7 cellular contexts compared by ENCODE assay signal in the genomic region with DNA sequence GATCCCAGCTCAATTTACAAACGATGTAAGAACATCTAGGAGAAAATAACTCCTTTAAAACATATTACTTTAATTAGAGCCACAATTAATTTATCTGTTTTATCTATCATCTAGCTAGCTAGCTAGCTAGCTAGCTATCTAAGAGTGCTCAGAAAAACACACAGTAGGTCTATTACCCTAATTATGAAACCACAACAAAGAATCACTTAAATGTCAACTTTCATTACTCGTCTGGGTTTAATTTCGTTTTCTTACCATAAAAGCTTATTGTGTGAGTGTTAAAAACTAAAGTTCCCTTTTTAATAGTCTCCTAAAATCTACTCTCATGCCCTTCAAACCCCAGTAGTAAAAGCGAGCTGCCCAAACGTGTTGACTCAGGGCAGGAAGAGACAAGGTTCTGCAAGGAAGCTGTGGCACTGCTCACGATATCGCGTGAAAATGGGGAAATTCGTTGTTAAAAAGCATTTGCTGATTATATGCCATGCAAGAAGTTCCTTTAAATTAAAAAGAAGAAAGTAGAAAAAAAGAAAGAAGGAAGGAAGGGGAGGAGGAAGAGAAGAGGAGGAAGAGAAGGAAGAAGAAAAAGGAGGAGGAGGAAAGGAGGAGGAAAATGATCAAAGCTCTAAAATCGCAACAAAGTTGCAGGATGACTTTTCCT. TPM values are rescaled to one million over a fixed set of nuclear protein-coding genes. Genes with fewer than 3 reads are reported as not detected.
DNase-seq lines count a peak whose midpoint lies in the region; ATAC-seq, FAIRE-seq and TF ChIP-seq lines count a peak whose summit lies in the region.

No MANE protein-coding gene starts in this region.

- ATAC-seq in pancreas: peak in 2 of 4 donors; percentile 18 to 44
- no peak for ATAC-seq in HG02763 (IDR thresholded peaks at IDR 0.05; ENCODE audit: unreplicated experiment)

- peaks cover 7% of the 10 kb centered on the region for H3K36me3 Mint-ChIP-seq in activated CD4-positive, alpha-beta memory T cell treated with anti-CD3 and anti-CD28 coated beads, Interleukin-2, amount 10 ng/mL, durations not matched to agents 7 days and 5 days (ENCODE audit: low read depth)

- H3K4me3 Mint-ChIP-seq in activated CD4-positive, alpha-beta memory T cell treated with anti-CD3 and anti-CD28 coated beads, Interleukin-2, amount 10 ng/mL, durations not matched to agents 7 days and 5 days: peak overlapping the region; percentile 91

- TF ChIP-seq POLR2A in GM12892 (IDR thresholded peaks at IDR 0.05; ENCODE audit: low read depth, low read length): no peak

- no peaks in the 10 kb centered on the region for H3K27me3 Mint-ChIP-seq in activated CD4-positive, alpha-beta memory T cell treated with anti-CD3 and anti-CD28 coated beads, Interleukin-2, amount 10 ng/mL, durations not matched to agents 7 days and 5 days

- FAIRE-seq in GM12892 (lab: Jason Lieb, UNC) (peak; percentile 68), pancreas (lab: Jason Lieb, UNC) (peak; percentile 29)

- H3K27ac ChIP-seq in pancreas: peak overlapping the region; percentile 70 to 90 (median 84)

- intact Hi-C loops in pancreas (cut with DNase I): no loop called here

- no peaks in the 10 kb centered on the region for H3K36me3 ChIP-seq in pancreas

- peak overlapping the region; percentile 91 for H3K27ac Mint-ChIP-seq in activated CD4-positive, alpha-beta memory T cell treated with anti-CD3 and anti-CD28 coated beads, Interleukin-2, amount 10 ng/mL, durations not matched to agents 7 days and 5 days

- H3K4me1 ChIP-seq in pancreas: peaks cover 0 to 6% (median 0%) of the 10 kb centered on the region in 3 donors

- DNase-seq in GM12892 (ENCODE audit: insufficient read length) (no peak), NAMALWA (ENCODE audit: low spot score) (peak; percentile 79), fibroblast of villous mesenchyme (ENCODE audit: low read depth) (no peak), pancreas (peak in 1 of 6 donors; percentile 21)
- DNase-seq in activated CD4-positive, alpha-beta memory T cell treated with anti-CD3 and anti-CD28 coated beads, Interleukin-2, amount 10 ng/mL, durations not matched to agents 7 days and 5 days: peak; percentile 30
- DNase-seq in effector CD8-positive, alpha-beta T cell (lab: John Stamatoyannopoulos, UW): no peak

- H3K9me3 ChIP-seq in pancreas: no peaks in the 10 kb centered on the region

- no peaks in the 10 kb centered on the region for H3K9me3 Mint-ChIP-seq in activated CD4-positive, alpha-beta memory T cell treated with anti-CD3 and anti-CD28 coated beads, Interleukin-2, amount 10 ng/mL, durations not matched to agents 7 days and 5 days

- POLR2A ChIA-PET in activated CD4-positive, alpha-beta memory T cell treated with anti-CD3 and anti-CD28 coated beads, Interleukin-2, amount 10 ng/mL, durations not matched to agents 7 days and 5 days (lab: Charles Lee): interaction anchor here (1.1 to 2.0 kb wide), 5 partner anchors 8 to 660 kb away, joined by 3 to 18 read pairs (median 4); a partner anchor contains a TSS

- CTCF ChIA-PET in activated CD4-positive, alpha-beta memory T cell treated with anti-CD3 and anti-CD28 coated beads, Interleukin-2, amount 10 ng/mL, durations not matched to agents 7 days and 5 days (lab: Charles Lee): interaction anchor here (0.8 to 1.9 kb wide), 5 partner anchors 8 to 660 kb away, joined by 3 to 7 read pairs (median 4); no protein-coding TSS in a partner anchor

- TF ChIP-seq CTCF in fibroblast of villous mesenchyme (IDR thresholded peaks at IDR 0.05; ENCODE audit: insufficient read depth, low read depth, low read length) (no peak), pancreas (IDR thresholded peaks at IDR 0.05) (no peak)

- peaks cover 0 to 5% (median 0%) of the 10 kb centered on the region in 4 donors for H3K27me3 ChIP-seq in pancreas

- 1 to 20% methylated on average over 10 of the region's 10 CpGs for WGBS in pancreas, 2 donors

- H3K4me1 Mint-ChIP-seq in activated CD4-positive, alpha-beta memory T cell treated with anti-CD3 and anti-CD28 coated beads, Interleukin-2, amount 10 ng/mL, durations not matched to agents 7 days and 5 days: peaks cover 50% of the 10 kb centered on the region

- H3K4me3 ChIP-seq in fibroblast of villous mesenchyme (ENCODE audit: low read depth, low read length) (peak overlapping the region; percentile 66), pancreas (peak overlapping the region; percentile 42 to 54 (median 44))

RNA-seq across cellular contexts. Expression of a gene that starts 0.6 kb away (rescaled TPM):
- polyA plus RNA-seq in GM12892 (2012; ENCODE audit: missing spikeins): 9.0 TPM
- 10 to 100 TPM; 24.9 to 26.6 TPM for total RNA-seq in activated CD4-positive, alpha-beta memory T cell treated with anti-CD3 and anti-CD28 coated beads, Interleukin-2, amount 10 ng/mL, durations not matched to agents 7 days and 5 days
- total RNA-seq in fibroblast of villous mesenchyme (3.9 and 4.3 TPM in 2 replicates), pancreas (10 to 100 TPM in 5 of 6 donors, 1 to 10 TPM in 1; 7.8 to 15.7 (median 12.5) TPM)
- 1 to 10 TPM; 1.2 to 2.5 TPM for polyA plus RNA-seq in pancreas

Comparison
In these comparisons a context has a peak if more than half of its experiments do, and no peak if none do; other contexts are left out.
1. DNase-seq: peak in NAMALWA (single experiment) and activated CD4-positive, alpha-beta memory T cell treated with anti-CD3 and anti-CD28 coated beads, Interleukin-2, amount 10 ng/mL, durations not matched to agents 7 days and 5 days (single experiment); none in GM12892 (single experiment), fibroblast of villous mesenchyme (single experiment) and effector CD8-positive, alpha-beta T cell (single experiment).